In genomic region chr1:113945329-113945728, GRCh38 we compare ENCODE assay signal across 27 cellular contexts. TPM values are rescaled to one million over a fixed set of nuclear protein-coding genes. Genes with fewer than 3 reads are reported as not detected.
DNase-seq lines count a peak whose midpoint lies in the region; TF ChIP-seq lines count a peak whose summit lies in the region.
"Had no signal": no experiment of that assay in that cellular context is flagged by ENCODE, and none has a peak within 500 bp of the region (broad histone marks: within the 10 kb centered on the region; RNA-seq: fewer than 3 reads in every experiment).

No MANE protein-coding gene starts in this region.

- no peak overlapping the region for H2AFZ ChIP-seq in MM.1S (ENCODE audit: low read length)
- H2AFZ ChIP-seq: hepatocyte had no signal

- peaks cover 46% of the 10 kb centered on the region for H3F3A ChIP-seq in MM.1S (ENCODE audit: insufficient read depth, low read length)

- H3K36me3 Mint-ChIP-seq in CD14-positive monocyte (peaks cover 31 to 57% of the 10 kb centered on the region in 2 donors), immature natural killer cell (peaks cover 12 to 22% (median 21%) of the 10 kb centered on the region in 3 donors)
- peaks cover 31 to 47% of the 10 kb centered on the region in 2 donors for H3K36me3 Mint-ChIP-seq in CD4-positive, alpha-beta memory T cell

- no peak overlapping the region for H3K4me3 Mint-ChIP-seq in CD14-positive monocyte
- peak overlapping the region in 5 of 8 donors; percentile 27 to 86 (median 47) for H3K4me3 Mint-ChIP-seq in CD4-positive, alpha-beta memory T cell
- no peak overlapping the region for H3K4me3 Mint-ChIP-seq in immature natural killer cell
- H3K4me3 Mint-ChIP-seq: nephron; stimulated activated naive B cell treated with anti-CD40 and anti-IgM and Interleukin-4, amounts not matched to agents 10 μg/mL and 1 μg/mL and 100 μg/mL, for 72 hours had no signal

- DNase-seq in CD14-positive monocyte (ENCODE audit: low spot score) (no peak), MM.1S (no peak), immature natural killer cell (no peak), NK-92 (lab: John Stamatoyannopoulos, UW; ENCODE audit: unreplicated experiment) (no peak), pons (ENCODE audit: low spot score) (no peak), NOMO-1 treated with DMSO at 0.1 percent for 48 hours (lab: John Stamatoyannopoulos, UW; ENCODE audit: unreplicated experiment) (no peak)
- no peak for DNase-seq in CD4-positive, alpha-beta memory T cell
- DNase-seq: activated CD4-positive, alpha-beta T cell treated with anti-CD3 and anti-CD28 coated beads, Interleukin-2, amount 50 U/mL, for 1 hour; activated naive CD4-positive, alpha-beta T cell treated with anti-CD3 and anti-CD28 coated beads, Interleukin-2, amount 10 ng/mL, durations not matched to agents 7 days and 5 days; aorta; Calu3; DMS79 treated with DMSO at 0.1 percent for 48 hours; GOT3; KG1; NCI-H1417 treated with DMSO at 0.1 percent for 48 hours; NCI-H226; NCI-H526 treated with DMSO at 0.1 percent for 48 hours; Peyer's patch; stimulated activated CD4-positive, alpha-beta T cell treated with anti-CD3 and anti-CD28 coated beads, Interleukin-15, amount 100 ng/mL, for 24 hours; stimulated activated naive B cell treated with anti-CD40 and anti-IgM and Interleukin-4, amounts not matched to agents 10 μg/mL and 1 μg/mL and 100 μg/mL, for 72 hours; substantia nigra; trophoblast cell; WERI-Rb-1 had no signal

- peaks cover 85% of the 10 kb centered on the region for H3K4me1 ChIP-seq in CD4-positive, alpha-beta memory T cell (ENCODE audit: insufficient read depth, low read length)
- peaks cover 41% of the 10 kb centered on the region for H3K4me1 ChIP-seq in MM.1S (ENCODE audit: low read length)

- H3K27ac ChIP-seq in CD4-positive, alpha-beta memory T cell (ENCODE audit: low read depth, low read length): no peak overlapping the region
- H3K27ac ChIP-seq in MM.1S (ENCODE audit: low read length): peak overlapping the region; percentile 69; the same call in 1 of the 2 replicates
- H3K27ac ChIP-seq: hepatocyte, Peyer's patch had no signal

- no peaks in the 10 kb centered on the region for H3K9me2 ChIP-seq in MM.1S (replicated peaks; ENCODE audit: insufficient read depth, low read length)

- peak overlapping the region in 4 of 7 donors; percentile 9 to 81 (median 56) for H3K27ac Mint-ChIP-seq in CD14-positive monocyte
- peak overlapping the region; percentile 14 to 94 (median 55) for H3K27ac Mint-ChIP-seq in CD4-positive, alpha-beta memory T cell
- peak overlapping the region in 5 of 6 donors; percentile 22 to 83 (median 65) for H3K27ac Mint-ChIP-seq in immature natural killer cell
- H3K27ac Mint-ChIP-seq: activated T-helper 1 cell treated with anti-CD3 and anti-CD28 coated beads, Interleukin-12 subunit alpha, Interleukin-12 subunit beta, Interleukin-2, Interleukin-4 antibody, amounts not matched to agents 30 ng/mL and 10 ng/mL and 1 ng/mL, durations not matched to agents 14 hours and 24 hours and 36 hours; stimulated activated naive B cell treated with anti-CD40 and anti-IgM and Interleukin-4, amounts not matched to agents 10 μg/mL and 1 μg/mL and 100 μg/mL, for 72 hours had no signal

- H3K27me3 ChIP-seq in CD4-positive, alpha-beta memory T cell (ENCODE audit: insufficient read depth, low read length): no peaks in the 10 kb centered on the region
- H3K27me3 ChIP-seq in MM.1S (replicated peaks; ENCODE audit: insufficient read depth, low read length): no peaks in the 10 kb centered on the region
- H3K27me3 ChIP-seq: hepatocyte, Peyer's patch had no signal

- POLR2A ChIA-PET in CD4-positive, alpha-beta memory T cell (lab: Charles Lee; ENCODE audit: partially characterized antibody): interaction anchor here (1.1 to 4.2 kb wide), 3 partner anchors 8 to 40 kb away, joined by 3 to 120 read pairs (median 31); partner anchors contain the start of genes AP4B1, DCLRE1B and HIPK1

- no peaks in the 10 kb centered on the region for H4K20me1 ChIP-seq in MM.1S (ENCODE audit: insufficient read depth, low read length)

- H3K27me3 Mint-ChIP-seq in CD14-positive monocyte (ENCODE audit: low read depth in 3 of 3) (peaks cover 0 to 1% (median 0%) of the 10 kb centered on the region in 3 donors), immature natural killer cell (ENCODE audit: low read depth in 3 of 3) (peaks cover 6 to 18% (median 8%) of the 10 kb centered on the region in 3 donors)
- no peaks in the 10 kb centered on the region for H3K27me3 Mint-ChIP-seq in CD4-positive, alpha-beta memory T cell
- H3K27me3 Mint-ChIP-seq: activated naive CD4-positive, alpha-beta T cell treated with anti-CD3 and anti-CD28 coated beads, Interleukin-2, amount 10 ng/mL, durations not matched to agents 7 days and 5 days; stimulated activated naive B cell treated with anti-CD40 and anti-IgM and Interleukin-4, amounts not matched to agents 10 μg/mL and 1 μg/mL and 100 μg/mL, for 72 hours had no signal

- peaks cover 13% of the 10 kb centered on the region for H3K36me3 ChIP-seq in CD4-positive, alpha-beta memory T cell (ENCODE audit: insufficient read depth, low read length)
- H3K36me3 ChIP-seq in MM.1S (replicated peaks; ENCODE audit: insufficient read depth, low read length): no peaks in the 10 kb centered on the region

- H3K4me3 ChIP-seq in CD4-positive, alpha-beta memory T cell (ENCODE audit: low read length in 2 of 2): no peak overlapping the region
- H3K4me3 ChIP-seq in MM.1S (ENCODE audit: low read length): no peak overlapping the region
- H3K4me3 ChIP-seq: hepatocyte, lung, Peyer's patch had no signal

- H3K4me1 Mint-ChIP-seq in CD14-positive monocyte: peaks cover 68% of the 10 kb centered on the region
- peaks cover 55 to 85% (median 69%) of the 10 kb centered on the region in 4 donors for H3K4me1 Mint-ChIP-seq in CD4-positive, alpha-beta memory T cell
- H3K4me1 Mint-ChIP-seq in immature natural killer cell: peaks cover 75 to 82% of the 10 kb centered on the region in 2 donors

- no peak overlapping the region for H3K9ac ChIP-seq in MM.1S (ENCODE audit: low read length)

- H3K79me2 ChIP-seq in MM.1S (ENCODE audit: low read length): peaks cover 79% of the 10 kb centered on the region

- no peak for TF ChIP-seq CTCF in CD14-positive monocyte (IDR thresholded peaks at IDR 0.05)
- no peak for TF ChIP-seq CTCF in MM.1S (IDR thresholded peaks at IDR 0.05; ENCODE audit: low read length)

- no peaks in the 10 kb centered on the region for H3K9me3 ChIP-seq in CD4-positive, alpha-beta memory T cell (ENCODE audit: control insufficient read depth in 1 of 2, low read length in 2 of 2)
- H3K9me3 ChIP-seq in MM.1S (replicated peaks; ENCODE audit: insufficient read depth, low read length): no peaks in the 10 kb centered on the region
- H3K9me3 ChIP-seq: Peyer's patch had no signal

- CTCF ChIA-PET in CD4-positive, alpha-beta memory T cell (lab: Charles Lee; ENCODE audit: partially characterized antibody): interaction anchor here (2.7 to 6.1 kb wide), 2 partner anchors 13 to 40 kb away, joined by 9 to 98 read pairs; partner anchors contain the start of genes AP4B1, DCLRE1B and HIPK1

- intact Hi-C loops in CD14-positive monocyte (cut with micrococcal nuclease): no loop called here
- intact Hi-C loops in CD4-positive, alpha-beta memory T cell (cut with micrococcal nuclease): no loop called here

- peak overlapping the region; percentile 77; the same call in 1 of the 2 replicates for H3K4me2 ChIP-seq in MM.1S (ENCODE audit: low read depth, low read length)
- H3K4me2 ChIP-seq: hepatocyte had no signal

- H3K9me3 Mint-ChIP-seq in CD14-positive monocyte: no peaks in the 10 kb centered on the region
- no peaks in the 10 kb centered on the region for H3K9me3 Mint-ChIP-seq in CD4-positive, alpha-beta memory T cell
- H3K9me3 Mint-ChIP-seq in immature natural killer cell: no peaks in the 10 kb centered on the region
- H3K9me3 Mint-ChIP-seq: activated naive CD4-positive, alpha-beta T cell treated with anti-CD3 and anti-CD28 coated beads, Interleukin-2, amount 10 ng/mL, durations not matched to agents 7 days and 5 days; stimulated activated naive B cell treated with anti-CD40 and anti-IgM and Interleukin-4, amounts not matched to agents 10 μg/mL and 1 μg/mL and 100 μg/mL, for 72 hours had no signal

RNA-seq across cellular contexts. Expression of gene HIPK1, which starts 16.2 kb away (rescaled TPM):
- polyA plus RNA-seq in CD14-positive monocyte (10 to 100 TPM; 10.1 to 14.8 TPM), immature natural killer cell (10 to 100 TPM in 2 of 3 donors, 1 to 10 TPM in 1; 4.3 to 27.5 (median 12.7) TPM)
- 100 to 1,000 TPM; 107 to 110 TPM for total RNA-seq in CD4-positive, alpha-beta memory T cell
- 10 to 100 TPM in 1 of 2 donors, 1 to 10 TPM in 1; 4.4 to 17.1 TPM for polyA plus RNA-seq in CD4-positive, alpha-beta memory T cell

RNA-seq across cellular contexts. Expression of gene OLFML3, which starts 33.9 kb away (rescaled TPM):
- polyA plus RNA-seq in CD14-positive monocyte (under 1 TPM; 0.28 to 0.37 TPM), immature natural killer cell (under 1 TPM in 1 of 3 donors, not detected in 2; 0.11 TPM)
- total RNA-seq in CD4-positive, alpha-beta memory T cell: under 1 TPM; 0.42 to 0.70 TPM
- polyA plus RNA-seq in CD4-positive, alpha-beta memory T cell: not detected
- total RNA-seq: Calu3 had no signal

RNA-seq across cellular contexts. Expression of gene DCLRE1B, which starts 40.2 kb away (rescaled TPM):
- polyA plus RNA-seq in CD14-positive monocyte (1 to 10 TPM; 4.5 to 5.7 TPM), immature natural killer cell (1 to 10 TPM; 2.0 to 8.4 (median 6.6) TPM)
- total RNA-seq in CD4-positive, alpha-beta memory T cell: 1 to 10 TPM; 5.1 to 5.4 TPM
- polyA plus RNA-seq in CD4-positive, alpha-beta memory T cell: 1 to 10 TPM; 2.8 to 5.3 TPM

RNA-seq across cellular contexts. Expression of gene AP4B1, which starts 40.7 kb away (rescaled TPM):
- polyA plus RNA-seq in CD14-positive monocyte: 1 to 10 TPM; 3.5 to 6.1 TPM
- 10 to 100 TPM; 74.5 to 75.5 TPM for total RNA-seq in CD4-positive, alpha-beta memory T cell
- 10 to 100 TPM in 1 of 2 donors, 1 to 10 TPM in 1; 8.9 to 12.9 TPM for polyA plus RNA-seq in CD4-positive, alpha-beta memory T cell
- 10 to 100 TPM in 2 of 3 donors, 1 to 10 TPM in 1; 9.7 to 21.6 (median 18.6) TPM for polyA plus RNA-seq in immature natural killer cell

RNA-seq across cellular contexts. Expression of gene BCL2L15, which starts 57.9 kb away (rescaled TPM):
- polyA plus RNA-seq in CD14-positive monocyte (not detected), immature natural killer cell (under 1 TPM in 1 of 3 donors, not detected in 2; 0.11 TPM)
- 1 to 10 TPM; 1.3 to 2.1 TPM for total RNA-seq in CD4-positive, alpha-beta memory T cell
- polyA plus RNA-seq in CD4-positive, alpha-beta memory T cell: 1 to 10 TPM in 1 of 2 donors, under 1 TPM in 1; 0.75 to 1.3 TPM

Comparison
In these comparisons a context has a peak if more than half of its experiments do, and no peak if none do; other contexts are left out.
1. H3K4me3 Mint-ChIP-seq: peak in CD4-positive, alpha-beta memory T cell (5 of 8); none in CD14-positive monocyte (0 of 2) and immature natural killer cell (0 of 5).
2. Peak in every context shown above with its lines, with median percentiles within 50 percentile points of each other: H3K27ac Mint-ChIP-seq.